Comparison of ENCODE assay signal across 20 cellular contexts in the genomic region with DNA sequence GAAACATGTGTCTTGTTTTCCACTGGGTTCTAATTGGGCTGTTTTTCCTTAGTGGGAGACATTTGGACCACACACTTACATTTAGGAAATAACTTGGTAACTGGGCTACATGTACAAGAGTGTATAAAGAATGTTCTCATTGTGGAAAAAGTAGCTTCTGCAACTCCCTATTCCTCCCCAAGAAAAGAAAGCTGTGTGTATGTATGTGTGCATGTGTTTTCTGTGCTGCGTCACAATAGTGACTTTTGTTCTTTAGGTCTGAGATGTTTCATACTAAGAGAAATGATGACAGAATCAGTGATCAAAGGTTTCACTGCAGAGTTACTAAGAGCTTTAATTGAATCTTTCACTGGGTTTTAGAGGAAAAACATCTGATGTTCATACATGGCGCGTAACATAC.
"Had no signal": no experiment of that assay in that cellular context is flagged by ENCODE, and none has a peak within 500 bp of the region (broad histone marks: within the 10 kb centered on the region; RNA-seq: fewer than 3 reads in every experiment).

No MANE protein-coding gene starts in this region.

- H3K27me3 Mint-ChIP-seq: activated CD8-positive, alpha-beta T cell treated with anti-CD3 and anti-CD28 coated beads for 36 hours; activated naive CD4-positive, alpha-beta T cell treated with anti-CD3 and anti-CD28 coated beads, Interleukin-2, amount 10 ng/mL, durations not matched to agents 7 days and 5 days; activated naive CD8-positive, alpha-beta T cell treated with anti-CD3 and anti-CD28 coated beads for 36 hours had no signal

- H3K4me1 ChIP-seq: Peyer's patch had no signal

- H3K36me3 ChIP-seq: Peyer's patch, SJSA1 had no signal

- H3K36me3 Mint-ChIP-seq: activated naive CD4-positive, alpha-beta T cell treated with anti-CD3 and anti-CD28 coated beads, Interleukin-2, amount 10 ng/mL, durations not matched to agents 7 days and 5 days; activated naive CD8-positive, alpha-beta T cell treated with anti-CD3 and anti-CD28 coated beads for 36 hours had no signal

- H3K4me3 Mint-ChIP-seq: activated CD8-positive, alpha-beta T cell treated with anti-CD3 and anti-CD28 coated beads for 36 hours; activated naive CD4-positive, alpha-beta T cell treated with anti-CD3 and anti-CD28 coated beads, Interleukin-2, amount 10 ng/mL, durations not matched to agents 7 days and 5 days; activated naive CD8-positive, alpha-beta T cell treated with anti-CD3 and anti-CD28 coated beads for 36 hours; activated T-cell treated with anti-CD3 and anti-CD28 coated beads, Interleukin-2, amount 50 U/mL, for 72 hours had no signal

- H3K27ac Mint-ChIP-seq: activated CD8-positive, alpha-beta T cell treated with anti-CD3 and anti-CD28 coated beads for 36 hours; activated naive CD4-positive, alpha-beta T cell treated with anti-CD3 and anti-CD28 coated beads, Interleukin-2, amount 10 ng/mL, durations not matched to agents 7 days and 5 days; activated naive CD8-positive, alpha-beta T cell treated with anti-CD3 and anti-CD28 coated beads for 36 hours; activated T-cell treated with anti-CD3 and anti-CD28 coated beads, Interleukin-2, amount 50 U/mL, for 72 hours; activated T-helper 2 cell treated with anti-CD3 and anti-CD28 coated beads, Interferon-gamma antibody, Interleukin-2, Interleukin-4, amounts not matched to agents 10 μg/mL and 5 μg/mL and 100 μg/mL, durations not matched to agents 14 hours and 24 hours and 36 hours had no signal

- H3K4me1 Mint-ChIP-seq: activated naive CD4-positive, alpha-beta T cell treated with anti-CD3 and anti-CD28 coated beads, Interleukin-2, amount 10 ng/mL, durations not matched to agents 7 days and 5 days; activated naive CD8-positive, alpha-beta T cell treated with anti-CD3 and anti-CD28 coated beads for 36 hours had no signal

- H3K27me3 ChIP-seq: Peyer's patch, SJSA1 had no signal

- ATAC-seq: activated CD4-positive, CD25-positive, alpha-beta regulatory T cell treated with anti-CD3 and anti-CD28 coated beads, Interleukin-2, amount 50 U/mL, for 24 hours; activated CD8-positive, alpha-beta T cell treated with anti-CD3 and anti-CD28 coated beads for 36 hours; activated T-cell treated with anti-CD3 and anti-CD28 coated beads, Interleukin-2, amount 50 U/mL, for 72 hours had no signal

- H3K9me3 ChIP-seq: Peyer's patch, SJSA1 had no signal

- DNase-seq: activated CD4-positive, alpha-beta T cell treated with anti-CD3 and anti-CD28 coated beads for 4 hours; activated CD8-positive, alpha-beta memory T cell treated with anti-CD3 and anti-CD28 coated beads, Interleukin-2, amount 50 U/mL, for 4 hours; activated CD8-positive, alpha-beta T cell treated with anti-CD3 and anti-CD28 coated beads for 36 hours; activated gamma-delta T cell treated with Interleukin-2 at 50 U/mL for 16 hours; activated naive CD4-positive, alpha-beta T cell treated with anti-CD3 and anti-CD28 coated beads, Interleukin-2, amount 10 ng/mL, durations not matched to agents 7 days and 5 days; activated naive CD8-positive, alpha-beta T cell treated with anti-CD3 and anti-CD28 coated beads for 36 hours; activated T-cell treated with anti-CD3 and anti-CD28 coated beads, Interleukin-2, amount 50 U/mL, for 72 hours; Karpas-422; NCI-H1092; NCI-H1417; NCI-H1694 treated with DMSO at 0.1 percent for 48 hours; NCI-H2029 treated with DMSO at 0.1 percent for 48 hours; NCI-H510A treated with DMSO at 0.1 percent for 48 hours; NCI-H69; Peyer's patch; SHP77; T-helper 1 cell had no signal

- H3K4me3 ChIP-seq: Peyer's patch, SJSA1 had no signal

- H3K27ac ChIP-seq: Peyer's patch had no signal

- H3K9me3 Mint-ChIP-seq: activated CD8-positive, alpha-beta T cell treated with anti-CD3 and anti-CD28 coated beads for 36 hours; activated naive CD4-positive, alpha-beta T cell treated with anti-CD3 and anti-CD28 coated beads, Interleukin-2, amount 10 ng/mL, durations not matched to agents 7 days and 5 days; activated naive CD8-positive, alpha-beta T cell treated with anti-CD3 and anti-CD28 coated beads for 36 hours; activated T-cell treated with anti-CD3 and anti-CD28 coated beads, Interleukin-2, amount 50 U/mL, for 72 hours; activated T-helper 2 cell treated with anti-CD3 and anti-CD28 coated beads, Interferon-gamma antibody, Interleukin-2, Interleukin-4, amounts not matched to agents 10 μg/mL and 5 μg/mL and 100 μg/mL, durations not matched to agents 14 hours and 24 hours and 36 hours had no signal
